ENCODE assay signal across 11 cellular contexts in genomic region chr14:51491776-51492175, GRCh38.
"Had no signal": no experiment of that assay in that cellular context is flagged by ENCODE, and none has a peak within 500 bp of the region (broad histone marks: within the 10 kb centered on the region; RNA-seq: fewer than 3 reads in every experiment).

No MANE protein-coding gene starts in this region.

- H3K27ac Mint-ChIP-seq: activated CD4-positive, alpha-beta memory T cell treated with anti-CD3 and anti-CD28 coated beads for 36 hours; activated T-cell treated with anti-CD3 and anti-CD28 coated beads, Interleukin-2, amount 50 U/mL, for 72 hours; stimulated activated naive CD8-positive, alpha-beta T cell treated with anti-CD3 and anti-CD28 coated beads, Interleukin-15, Interleukin-2, amounts not matched to agents 100 ng/mL and 50 ng/mL, for 24 hours had no signal

- ATAC-seq: activated T-cell treated with anti-CD3 and anti-CD28 coated beads, Interleukin-2, amount 50 U/mL, for 72 hours; mucosa of descending colon had no signal

- H3K9me3 Mint-ChIP-seq: activated CD4-positive, alpha-beta memory T cell treated with anti-CD3 and anti-CD28 coated beads for 36 hours had no signal

- H3K4me3 ChIP-seq: lung, mucosa of descending colon had no signal

- DNase-seq: activated CD4-positive, alpha-beta memory T cell treated with anti-CD3 and anti-CD28 coated beads for 36 hours; activated naive CD4-positive, alpha-beta T cell; activated T-cell treated with anti-CD3 and anti-CD28 coated beads, Interleukin-2, amount 50 U/mL, for 72 hours; aorta; hippocampal formation; mucosa of descending colon; stimulated activated CD4-positive, alpha-beta T cell treated with anti-CD3 and anti-CD28 coated beads, Interleukin-4, amount 100 ng/mL, for 1 hour; stimulated activated CD8-positive, alpha-beta memory T cell treated with anti-CD3 and anti-CD28 coated beads, Interleukin-4, amount 100 ng/mL, for 48 hours; T1000 had no signal

- H3K9me3 ChIP-seq: mucosa of descending colon had no signal

- H3K36me3 Mint-ChIP-seq: activated CD4-positive, alpha-beta memory T cell treated with anti-CD3 and anti-CD28 coated beads for 36 hours had no signal

- H3K4me3 Mint-ChIP-seq: activated CD4-positive, alpha-beta memory T cell treated with anti-CD3 and anti-CD28 coated beads for 36 hours; activated T-cell treated with anti-CD3 and anti-CD28 coated beads, Interleukin-2, amount 50 U/mL, for 72 hours; stimulated activated naive CD8-positive, alpha-beta T cell treated with anti-CD3 and anti-CD28 coated beads, Interleukin-15, Interleukin-2, amounts not matched to agents 100 ng/mL and 50 ng/mL, for 24 hours had no signal
